Comparison of ENCODE assay signal across 8 cellular contexts in the genomic region with DNA sequence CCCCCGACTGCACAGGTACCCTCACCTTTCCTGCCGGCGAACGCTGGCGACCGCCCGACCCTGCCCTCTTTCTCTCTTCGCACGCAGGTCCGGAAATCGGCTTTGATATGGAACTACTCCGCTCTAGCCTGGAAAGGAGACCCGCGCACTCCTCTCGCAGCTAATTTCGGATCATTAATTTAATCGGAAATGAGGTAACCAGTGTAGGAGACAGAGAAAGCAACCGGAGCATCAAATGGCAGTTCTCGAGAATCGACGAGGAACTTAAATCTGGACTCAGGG. TPM values are rescaled to one million over a fixed set of nuclear protein-coding genes. Genes with fewer than 3 reads are reported as not detected.
DNase-seq lines count a peak whose midpoint lies in the region; ATAC-seq and TF ChIP-seq lines count a peak whose summit lies in the region.

No MANE protein-coding gene starts in this region.

- peaks cover 27% of the 10 kb centered on the region for H3K4me1 ChIP-seq in BLaER1

- peak; percentile 4 for ATAC-seq in GM19395 (IDR thresholded peaks at IDR 0.05; ENCODE audit: unreplicated experiment)
- ATAC-seq in GM19467 (IDR thresholded peaks at IDR 0.05; ENCODE audit: unreplicated experiment) = no peak

- no peaks in the 10 kb centered on the region for H3K36me3 ChIP-seq in BLaER1
- peaks cover 4% of the 10 kb centered on the region for H3K36me3 ChIP-seq in brain microvascular endothelial cell (replicated peaks)

- no peak for TF ChIP-seq CTCF in brain microvascular endothelial cell (IDR thresholded peaks at IDR 0.05; ENCODE audit: low read depth, low read length, missing control alignments)

- DNase-seq in M059J (ENCODE audit: low read depth) (peak; percentile 72), brain microvascular endothelial cell (no peak), midbrain (lab: John Stamatoyannopoulos, UW) (peak; percentile 55), middle frontal gyrus (ENCODE audit: extremely low spot score, low spot score) (no peak), MV-4-11 (lab: John Stamatoyannopoulos, UW) (no peak)

- no peaks in the 10 kb centered on the region for H3K27me3 ChIP-seq in BLaER1
- no peaks in the 10 kb centered on the region for H3K27me3 ChIP-seq in brain microvascular endothelial cell (replicated peaks)

- H3K27ac ChIP-seq in BLaER1 (peak overlapping the region; percentile 21), brain microvascular endothelial cell (peak overlapping the region; percentile 95)

- H3K9me3 ChIP-seq in BLaER1 = no peaks in the 10 kb centered on the region

- H4K20me1 ChIP-seq in BLaER1 = peaks cover 9% of the 10 kb centered on the region

- in situ Hi-C loops in brain microvascular endothelial cell (cut with HindIII; ENCODE audit: low pct_ligation_motif_present, low sequenced_read_pairs) = no loop called here

- peak overlapping the region; percentile 66 for H3K9ac ChIP-seq in BLaER1

- peak overlapping the region; percentile 83 for H3K4me3 ChIP-seq in BLaER1
- H3K4me3 ChIP-seq in brain microvascular endothelial cell (ENCODE audit: low read depth, low read length) = peak overlapping the region; percentile 72

- peak overlapping the region; percentile 95 for H3K4me2 ChIP-seq in BLaER1

RNA-seq across cellular contexts. Expression of a gene that starts 0.9 kb away (rescaled TPM):
- total RNA-seq in M059J (2014; rRNA removed; shearing (Covaris generic)) = 31.5 and 35.4 TPM in 2 replicates

Comparison
In these comparisons a context has a peak if more than half of its experiments do, and no peak if none do; other contexts are left out.
1. DNase-seq: peak in M059J (single experiment) and midbrain (single experiment); none in brain microvascular endothelial cell (single experiment), middle frontal gyrus (single experiment) and MV-4-11 (single experiment).